Comparison of ENCODE assay signal across 9 cellular contexts in the genomic region with DNA sequence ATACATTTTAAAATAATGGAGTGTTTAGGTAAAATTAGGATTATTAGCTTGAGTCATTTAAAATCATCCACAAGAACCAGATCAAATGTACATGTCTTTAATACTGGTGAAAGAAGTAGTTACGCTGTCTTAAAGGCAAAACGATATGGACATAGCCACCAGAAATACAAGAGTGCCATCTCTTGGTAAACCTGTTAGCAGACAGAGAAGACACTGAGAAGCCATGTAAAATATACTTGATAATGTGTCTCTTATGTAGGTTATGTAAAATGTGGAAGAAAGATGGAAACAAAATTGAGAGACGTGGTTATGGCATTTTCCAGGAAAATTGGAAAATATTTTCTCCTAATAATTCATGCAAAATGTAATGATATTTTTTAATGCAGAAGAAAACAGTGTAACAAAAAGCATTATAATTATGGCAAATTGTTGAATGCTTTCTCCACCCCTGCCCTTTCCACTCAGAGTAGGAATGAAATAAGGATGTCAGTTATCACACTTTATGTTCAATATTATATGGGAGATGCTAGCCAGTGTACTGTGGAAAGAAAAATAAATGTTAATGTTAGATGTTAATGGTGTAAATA. TPM values are rescaled to one million over a fixed set of nuclear protein-coding genes. Genes with fewer than 3 reads are reported as not detected.
DNase-seq lines count a peak whose midpoint lies in the region; ATAC-seq, FAIRE-seq and TF ChIP-seq lines count a peak whose summit lies in the region.
"Had no signal": no experiment of that assay in that cellular context is flagged by ENCODE, and none has a peak within 500 bp of the region (broad histone marks: within the 10 kb centered on the region; RNA-seq: fewer than 3 reads in every experiment).

No MANE protein-coding gene starts in this region.

- peaks cover 9% of the 10 kb centered on the region for H3K36me3 Mint-ChIP-seq in nephron progenitor cell (ENCODE audit: low read depth)

- H3K4me3 Mint-ChIP-seq in nephron progenitor cell = no peak overlapping the region

- no peak overlapping the region for H3K27ac Mint-ChIP-seq in nephron progenitor cell

- peaks cover 19% of the 10 kb centered on the region for H3K9me3 Mint-ChIP-seq in nephron progenitor cell

- TF ChIP-seq CTCF in cardiac fibroblast (IDR thresholded peaks at IDR 0.05; ENCODE audit: low read depth, low read length) (peak; percentile 48), nephron progenitor cell (IDR thresholded peaks at IDR 0.05) (peak; percentile 24)

- no peak for ATAC-seq in GM21526 (IDR thresholded peaks at IDR 0.05; ENCODE audit: low FRiP score, unreplicated experiment)

- no peak overlapping the region for H3K4me3 ChIP-seq in cardiac fibroblast (replicated peaks in 1 of 2; ENCODE audit: low read depth in 2 of 2, low read length in 2 of 2)
- H3K4me3 ChIP-seq: upper lobe of left lung had no signal

- TF ChIP-seq POLR2A in GM12892 (IDR thresholded peaks at IDR 0.05; ENCODE audit: low read depth, low read length) = no peak

- peaks cover 7% of the 10 kb centered on the region for H3K27me3 Mint-ChIP-seq in nephron progenitor cell (ENCODE audit: low read depth, poor library complexity)

- peak; percentile 83 for FAIRE-seq in GM12892 (lab: Jason Lieb, UNC)

- DNase-seq in AG20443 (ENCODE audit: low spot score) = peak; percentile 47
- DNase-seq in GM12892 (ENCODE audit: insufficient read length) = no peak
- peak; percentile 55 for DNase-seq in NCI-H69 (lab: John Stamatoyannopoulos, UW)
- peak; percentile 73 for DNase-seq in cardiac fibroblast (ENCODE audit: low read depth in 2 of 2)
- DNase-seq in nephron progenitor cell = no peak
- no peak for DNase-seq in activated naive CD4-positive, alpha-beta T cell treated with Interleukin-2 at 50 U/mL for 16 hours
- DNase-seq in HuH-7.5 (ENCODE audit: low spot score) = no peak
- DNase-seq: upper lobe of left lung had no signal

- H3K4me1 Mint-ChIP-seq in nephron progenitor cell = no peaks in the 10 kb centered on the region

RNA-seq across cellular contexts. Expression of a gene that starts 12.2 kb away (rescaled TPM):
- polyA plus RNA-seq in GM12892 (2012; ENCODE audit: missing spikeins) = not detected

RNA-seq across cellular contexts. Expression of a gene that starts 19.9 kb away (rescaled TPM):
- 10.0 TPM for polyA plus RNA-seq in GM12892 (2012; ENCODE audit: missing spikeins)

Comparison
In these comparisons a context has a peak if more than half of its experiments do, and no peak if none do; other contexts are left out.
1. DNase-seq: peak in AG20443 (single experiment), NCI-H69 (single experiment) and cardiac fibroblast (2 of 2); none in GM12892 (single experiment), nephron progenitor cell (single experiment), activated naive CD4-positive, alpha-beta T cell treated with Interleukin-2 at 50 U/mL for 16 hours (single experiment) and HuH-7.5 (single experiment).